ENCODE assay signal across 8 cellular contexts in genomic region chr6:26170951-26171841, GRCh38.
DNase-seq lines count a peak whose midpoint lies in the region; ATAC-seq lines count a peak whose summit lies in the region.

No MANE protein-coding gene starts in this region.

- H3K36me3 ChIP-seq in CD8-positive, alpha-beta memory T cell (ENCODE audit: insufficient read depth, low read length): no peaks in the 10 kb centered on the region

- H3K27ac Mint-ChIP-seq in CD8-positive, alpha-beta memory T cell: peak overlapping the region; percentile 86 to 100 (median 98)
- peak overlapping the region; percentile 95 for H3K27ac Mint-ChIP-seq in memory B cell

- H3K27ac ChIP-seq in CD8-positive, alpha-beta memory T cell (ENCODE audit: low read depth, low read length): peak overlapping the region; percentile 95
- H3K27ac ChIP-seq in angular gyrus (ENCODE audit: low read depth, low read length): peak overlapping the region; percentile 71

- peak overlapping the region; percentile 94 for H3K4me3 ChIP-seq in CD8-positive, alpha-beta memory T cell (ENCODE audit: low read length)

- POLR2A ChIA-PET in CD8-positive, alpha-beta memory T cell (lab: Charles Lee): interaction anchor here (1.0 to 8.7 kb wide), 9 partner anchors 13 to 145 kb away, joined by 3 to 317 read pairs (median 23); a partner anchor contains a TSS

- peaks cover 0 to 14% (median 0%) of the 10 kb centered on the region in 3 donors for H3K36me3 Mint-ChIP-seq in CD8-positive, alpha-beta memory T cell
- no peaks in the 10 kb centered on the region for H3K36me3 Mint-ChIP-seq in memory B cell

- H3K9me3 Mint-ChIP-seq in CD8-positive, alpha-beta memory T cell: no peaks in the 10 kb centered on the region
- H3K9me3 Mint-ChIP-seq in memory B cell: no peaks in the 10 kb centered on the region

- H3K9me3 ChIP-seq in CD8-positive, alpha-beta memory T cell (ENCODE audit: low read length): no peaks in the 10 kb centered on the region

- CTCF ChIA-PET in CD8-positive, alpha-beta memory T cell (lab: Charles Lee): interaction anchor here (1.1 to 4.6 kb wide), 3 partner anchors 12 to 45 kb away, joined by 3 to 41 read pairs (median 3); a partner anchor contains a TSS

- peaks cover 45 to 65% (median 62%) of the 10 kb centered on the region in 3 donors for H3K4me1 Mint-ChIP-seq in CD8-positive, alpha-beta memory T cell
- H3K4me1 Mint-ChIP-seq in memory B cell: peaks cover 29% of the 10 kb centered on the region

- H3K4me3 Mint-ChIP-seq in CD8-positive, alpha-beta memory T cell: peak overlapping the region; percentile 87 to 99 (median 94)
- peak overlapping the region; percentile 89 for H3K4me3 Mint-ChIP-seq in memory B cell

- H3K27me3 Mint-ChIP-seq in CD8-positive, alpha-beta memory T cell: peaks cover 0 to 3% of the 10 kb centered on the region in 2 donors
- no peaks in the 10 kb centered on the region for H3K27me3 Mint-ChIP-seq in memory B cell

- DNase-seq in CD8-positive, alpha-beta memory T cell: no peak
- DNase-seq in memory B cell (ENCODE audit: low spot score in 2 of 2) (no peak), amniotic stem cell (lab: John Stamatoyannopoulos, UW) (no peak), superior temporal gyrus (ENCODE audit: extremely low spot score) (no peak), left lobe of liver (ENCODE audit: low spot score) (no peak)

- ATAC-seq in HG02798 (IDR thresholded peaks at IDR 0.05; ENCODE audit: poor library complexity, unreplicated experiment) (peak; percentile 3), memory B cell (ENCODE audit: low read depth) (peak; percentile 19), esophagus mucosa (no peak), left lobe of liver (no peak)

- H3K27me3 ChIP-seq in CD8-positive, alpha-beta memory T cell (ENCODE audit: insufficient read depth, low read length, poor library complexity, severe bottlenecking): no peaks in the 10 kb centered on the region

- peaks cover 50% of the 10 kb centered on the region for H3K4me1 ChIP-seq in CD8-positive, alpha-beta memory T cell (ENCODE audit: insufficient read depth, low read length)

Comparison
In these comparisons a context has a peak if more than half of its experiments do, and no peak if none do; other contexts are left out.
1. ATAC-seq: peak in HG02798 (single experiment) and memory B cell (single experiment); none in esophagus mucosa (single experiment) and left lobe of liver (single experiment).